20 cellular contexts compared by ENCODE assay signal in the genomic region with DNA sequence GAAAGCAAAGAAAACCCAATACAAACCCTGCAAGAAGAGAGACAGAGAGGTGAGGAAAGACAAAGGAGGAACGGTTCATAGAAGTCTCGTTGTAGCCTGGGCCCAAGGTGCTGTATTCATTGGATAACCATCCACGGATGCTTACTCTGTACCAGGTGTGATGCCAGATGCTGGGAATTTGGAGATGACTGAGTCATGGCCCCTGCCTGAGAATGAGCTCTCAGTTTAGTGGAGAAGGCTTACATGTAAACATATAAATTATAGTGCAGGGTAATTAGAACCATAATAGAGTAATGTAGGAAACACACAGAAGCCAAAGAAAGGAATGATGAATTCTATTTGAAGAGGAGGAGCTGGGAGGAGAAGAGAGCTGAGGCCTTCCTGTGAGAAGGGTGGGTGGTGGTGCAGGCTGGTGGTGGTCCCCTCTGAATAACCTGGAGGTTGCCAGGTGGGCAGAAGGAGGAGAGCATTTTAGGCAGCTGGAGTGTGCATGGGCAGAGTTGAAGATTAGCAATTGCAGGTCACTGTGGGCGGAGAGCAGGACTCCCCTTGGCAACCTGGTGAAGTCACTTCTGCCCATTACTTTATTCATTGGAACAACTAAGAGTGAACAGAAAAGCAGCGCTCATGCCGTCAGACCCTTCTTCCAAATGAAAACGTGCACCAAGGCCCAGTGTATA. TPM values are rescaled to one million over a fixed set of nuclear protein-coding genes. Genes with fewer than 3 reads are reported as not detected.
A peak's percentile ranks its signal among the peaks of the same experiment; 100 is the strongest.
DNase-seq lines count a peak whose midpoint lies in the region; ATAC-seq and TF ChIP-seq lines count a peak whose summit lies in the region.
"Had no signal": no experiment of that assay in that cellular context is flagged by ENCODE, and none has a peak within 500 bp of the region (broad histone marks: within the 10 kb centered on the region; RNA-seq: fewer than 3 reads in every experiment).

No MANE protein-coding gene starts in this region.

- H3K27me3 Mint-ChIP-seq in CD14-positive monocyte (ENCODE audit: low read depth in 3 of 3) (peaks cover 0 to 8% (median 0%) of the 10 kb centered on the region in 3 donors), HFFc6 (ENCODE audit: insufficient read depth) (peaks cover 34% of the 10 kb centered on the region)
- H3K27me3 Mint-ChIP-seq: CD4-positive, CD25-positive, alpha-beta regulatory T cell had no signal

- ATAC-seq in left lobe of liver (peak; percentile 50), GM18858 (IDR thresholded peaks at IDR 0.05; ENCODE audit: unreplicated experiment) (no peak), GM21529 (IDR thresholded peaks at IDR 0.05; ENCODE audit: unreplicated experiment) (no peak)
- ATAC-seq: Panc1, Right ventricle myocardium inferior had no signal

- H3K36me3 Mint-ChIP-seq in CD14-positive monocyte (no peaks in the 10 kb centered on the region), HFFc6 (ENCODE audit: low read depth) (no peaks in the 10 kb centered on the region)
- H3K36me3 Mint-ChIP-seq: CD4-positive, CD25-positive, alpha-beta regulatory T cell had no signal

- H3K27ac Mint-ChIP-seq in CD14-positive monocyte (peak overlapping the region in 5 of 7 donors; percentile 9 to 55 (median 30)), HFFc6 (no peak overlapping the region)
- H3K27ac Mint-ChIP-seq: T-helper 1 cell treated with Interleukin-12 subunit alpha and Interleukin-12 subunit beta and Interleukin-4 antibody, amounts not matched to agents 30 μg/mL and 1 μg/mL, for 36 hours had no signal

- peaks cover 31% of the 10 kb centered on the region for H3K4me1 Mint-ChIP-seq in CD14-positive monocyte
- H3K4me1 Mint-ChIP-seq in HFFc6 (ENCODE audit: low read depth), result peaks cover 2% of the 10 kb centered on the region

- intact Hi-C loops in CD14-positive monocyte (cut with micrococcal nuclease), result no loop called here

- DNase-seq in CD14-positive monocyte (ENCODE audit: low spot score) (no peak), DMS 273 (lab: John Stamatoyannopoulos, UW; ENCODE audit: unreplicated experiment) (peak; percentile 57), NCI-H2081 (lab: John Stamatoyannopoulos, UW) (peak; percentile 13 to 55), left lobe of liver (ENCODE audit: low spot score) (no peak), HFFc6 (no peak), GM03348 (ENCODE audit: low spot score) (no peak)
- DNase-seq: CD4-positive, CD25-positive, alpha-beta regulatory T cell; EL; IMR-90; Kasumi-1; NCI-H1930; NCI-H226; NCI-H526 had no signal

- H3K9me3 Mint-ChIP-seq in CD14-positive monocyte (no peaks in the 10 kb centered on the region), HFFc6 (no peaks in the 10 kb centered on the region)
- H3K9me3 Mint-ChIP-seq: T-helper 1 cell treated with Interleukin-12 subunit alpha and Interleukin-12 subunit beta and Interleukin-4 antibody, amounts not matched to agents 30 μg/mL and 1 μg/mL, for 36 hours had no signal

- H3K4me3 Mint-ChIP-seq in CD14-positive monocyte (peak overlapping the region; percentile 55 to 66), HFFc6 (no peak overlapping the region)
- H3K4me3 Mint-ChIP-seq: T-helper 1 cell treated with Interleukin-12 subunit alpha and Interleukin-12 subunit beta and Interleukin-4 antibody, amounts not matched to agents 30 μg/mL and 1 μg/mL, for 36 hours had no signal

- TF ChIP-seq CTCF in CD14-positive monocyte (IDR thresholded peaks at IDR 0.05) (no peak), HFFc6 (IDR thresholded peaks at IDR 0.05) (no peak)

RNA-seq across cellular contexts. Expression of a gene that starts 7.7 kb away (rescaled TPM):
- not detected for polyA plus RNA-seq in CD14-positive monocyte
- total RNA-seq in left lobe of liver, result 1.3 TPM
- not detected for total RNA-seq in HFFc6 (2021; fragmentation: NEBNext Ultra II Directional; extraction: Animal tissue kit (Norgen Biotek cat#: 25700))
- total RNA-seq: A673; CD4-positive, CD25-positive, alpha-beta regulatory T cell; HT-29; IMR-90; Right ventricle myocardium inferior had no signal
- polyA plus RNA-seq: CD4-positive, CD25-positive, alpha-beta regulatory T cell; IMR-90 had no signal

RNA-seq across cellular contexts. Expression of a gene that starts 20.2 kb away (rescaled TPM):
- 10 to 100 TPM; 22.0 to 28.9 TPM for polyA plus RNA-seq in CD14-positive monocyte
- 27.2 TPM for total RNA-seq in left lobe of liver
- 10 to 100 TPM; 26.4 to 50.3 (median 48.9) TPM for total RNA-seq in HFFc6 (2021; fragmentation: NEBNext Ultra II Directional; extraction: Animal tissue kit (Norgen Biotek cat#: 25700))

RNA-seq across cellular contexts. Expression of a gene that starts 24.6 kb away (rescaled TPM):
- polyA plus RNA-seq in CD14-positive monocyte, result 10 to 100 TPM; 29.2 to 32.0 TPM
- total RNA-seq in left lobe of liver, result 0.53 TPM
- not detected for total RNA-seq in HFFc6 (2021; fragmentation: NEBNext Ultra II Directional; extraction: Animal tissue kit (Norgen Biotek cat#: 25700))
- total RNA-seq: A673, IMR-90 had no signal
- polyA plus RNA-seq: IMR-90 had no signal

RNA-seq across cellular contexts. Expression of a gene that starts 35.9 kb away (rescaled TPM):
- polyA plus RNA-seq in CD14-positive monocyte, result 10 to 100 TPM; 14.2 to 18.8 TPM
- 101 TPM for total RNA-seq in left lobe of liver
- total RNA-seq in HFFc6 (2021; fragmentation: NEBNext Ultra II Directional; extraction: Animal tissue kit (Norgen Biotek cat#: 25700)), result 100 to 1,000 TPM; 148 to 178 (median 165) TPM

RNA-seq across cellular contexts. Expression of a gene that starts 41.6 kb away (rescaled TPM):
- polyA plus RNA-seq in CD14-positive monocyte, result not detected
- 0.33 TPM for total RNA-seq in left lobe of liver
- total RNA-seq in HFFc6 (2021; fragmentation: NEBNext Ultra II Directional; extraction: Animal tissue kit (Norgen Biotek cat#: 25700)), result 1 to 10 TPM; 2.9 to 4.3 (median 3.6) TPM
- total RNA-seq: HT-29 had no signal

Comparison
In these comparisons a context has a peak if more than half of its experiments do, and no peak if none do; other contexts are left out.
1. DNase-seq: peak in DMS 273 (single experiment) and NCI-H2081 (2 of 2); none in CD14-positive monocyte (single experiment), left lobe of liver (single experiment), HFFc6 (single experiment) and GM03348 (single experiment).